In the genomic region with DNA sequence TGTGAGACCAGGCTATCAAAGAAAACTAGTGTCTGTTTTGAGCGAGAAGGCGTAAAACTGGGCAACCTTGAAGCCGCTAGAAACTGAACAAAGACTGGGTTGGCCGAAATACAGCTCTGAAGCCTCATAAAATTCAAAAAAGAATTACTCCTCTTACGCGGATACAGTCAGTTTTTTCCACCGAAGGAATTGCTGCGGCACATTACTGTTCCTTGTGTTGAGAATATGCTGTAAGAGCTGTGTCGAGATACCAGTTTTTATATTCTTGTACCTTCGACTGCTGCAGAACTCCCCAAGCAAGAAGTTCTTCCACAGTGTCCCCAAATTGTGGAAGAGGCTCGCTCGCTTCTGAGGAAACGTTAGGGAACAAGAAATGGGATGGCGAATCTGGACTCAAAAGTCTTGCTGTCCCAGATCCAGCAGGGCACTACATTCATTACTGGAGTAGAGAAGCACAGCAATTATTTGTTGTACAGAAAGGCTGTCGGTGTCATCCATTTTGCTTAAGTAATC, we compare ENCODE assay signal across 2 cellular contexts.
A peak's percentile ranks its signal among the peaks of the same experiment; 100 is the strongest.
TF ChIP-seq lines count a peak whose summit lies in the region.

No MANE protein-coding gene starts in this region.

TF ChIP-seq in K562, 482 proteins besides CTCF, POLR2A, EP300 and RAD21 (continued from another document and continues in another):
- TF ChIP-seq, protein P1, sequence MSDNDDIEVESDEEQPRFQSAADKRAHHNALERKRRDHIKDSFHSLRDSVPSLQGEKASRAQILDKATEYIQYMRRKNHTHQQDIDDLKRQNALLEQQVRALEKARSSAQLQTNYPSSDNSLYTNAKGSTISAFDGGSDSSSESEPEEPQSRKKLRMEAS (CRISPR knock-in tag; IDR thresholded peaks at IDR 0.05), result no peak
- TF ChIP-seq NFATC3 (IDR thresholded peaks at IDR 0.05), result no peak
- TF ChIP-seq WHSC1 (IDR thresholded peaks at IDR 0.05; ENCODE audit: low read length), result no peak
- no peak for TF ChIP-seq PRPF4 (IDR thresholded peaks at IDR 0.05; ENCODE audit: insufficient read depth, low read depth, low read length, poor library complexity, severe bottlenecking)
- TF ChIP-seq, protein P2, sequence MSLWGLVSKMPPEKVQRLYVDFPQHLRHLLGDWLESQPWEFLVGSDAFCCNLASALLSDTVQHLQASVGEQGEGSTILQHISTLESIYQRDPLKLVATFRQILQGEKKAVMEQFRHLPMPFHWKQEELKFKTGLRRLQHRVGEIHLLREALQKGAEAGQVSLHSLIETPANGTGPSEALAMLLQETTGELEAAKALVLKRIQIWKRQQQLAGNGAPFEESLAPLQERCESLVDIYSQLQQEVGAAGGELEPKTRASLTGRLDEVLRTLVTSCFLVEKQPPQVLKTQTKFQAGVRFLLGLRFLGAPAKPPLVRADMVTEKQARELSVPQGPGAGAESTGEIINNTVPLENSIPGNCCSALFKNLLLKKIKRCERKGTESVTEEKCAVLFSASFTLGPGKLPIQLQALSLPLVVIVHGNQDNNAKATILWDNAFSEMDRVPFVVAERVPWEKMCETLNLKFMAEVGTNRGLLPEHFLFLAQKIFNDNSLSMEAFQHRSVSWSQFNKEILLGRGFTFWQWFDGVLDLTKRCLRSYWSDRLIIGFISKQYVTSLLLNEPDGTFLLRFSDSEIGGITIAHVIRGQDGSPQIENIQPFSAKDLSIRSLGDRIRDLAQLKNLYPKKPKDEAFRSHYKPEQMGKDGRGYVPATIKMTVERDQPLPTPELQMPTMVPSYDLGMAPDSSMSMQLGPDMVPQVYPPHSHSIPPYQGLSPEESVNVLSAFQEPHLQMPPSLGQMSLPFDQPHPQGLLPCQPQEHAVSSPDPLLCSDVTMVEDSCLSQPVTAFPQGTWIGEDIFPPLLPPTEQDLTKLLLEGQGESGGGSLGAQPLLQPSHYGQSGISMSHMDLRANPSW (CRISPR knock-in tag; IDR thresholded peaks at IDR 0.05), result no peak
- TF ChIP-seq, protein P3, sequence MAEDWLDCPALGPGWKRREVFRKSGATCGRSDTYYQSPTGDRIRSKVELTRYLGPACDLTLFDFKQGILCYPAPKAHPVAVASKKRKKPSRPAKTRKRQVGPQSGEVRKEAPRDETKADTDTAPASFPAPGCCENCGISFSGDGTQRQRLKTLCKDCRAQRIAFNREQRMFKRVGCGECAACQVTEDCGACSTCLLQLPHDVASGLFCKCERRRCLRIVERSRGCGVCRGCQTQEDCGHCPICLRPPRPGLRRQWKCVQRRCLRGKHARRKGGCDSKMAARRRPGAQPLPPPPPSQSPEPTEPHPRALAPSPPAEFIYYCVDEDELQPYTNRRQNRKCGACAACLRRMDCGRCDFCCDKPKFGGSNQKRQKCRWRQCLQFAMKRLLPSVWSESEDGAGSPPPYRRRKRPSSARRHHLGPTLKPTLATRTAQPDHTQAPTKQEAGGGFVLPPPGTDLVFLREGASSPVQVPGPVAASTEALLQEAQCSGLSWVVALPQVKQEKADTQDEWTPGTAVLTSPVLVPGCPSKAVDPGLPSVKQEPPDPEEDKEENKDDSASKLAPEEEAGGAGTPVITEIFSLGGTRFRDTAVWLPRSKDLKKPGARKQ (CRISPR knock-in tag; IDR thresholded peaks at IDR 0.05), result 0 out of 2 replicates have a peak, but pooled peaks have one; percentile 1
- TF ChIP-seq, protein P4, sequence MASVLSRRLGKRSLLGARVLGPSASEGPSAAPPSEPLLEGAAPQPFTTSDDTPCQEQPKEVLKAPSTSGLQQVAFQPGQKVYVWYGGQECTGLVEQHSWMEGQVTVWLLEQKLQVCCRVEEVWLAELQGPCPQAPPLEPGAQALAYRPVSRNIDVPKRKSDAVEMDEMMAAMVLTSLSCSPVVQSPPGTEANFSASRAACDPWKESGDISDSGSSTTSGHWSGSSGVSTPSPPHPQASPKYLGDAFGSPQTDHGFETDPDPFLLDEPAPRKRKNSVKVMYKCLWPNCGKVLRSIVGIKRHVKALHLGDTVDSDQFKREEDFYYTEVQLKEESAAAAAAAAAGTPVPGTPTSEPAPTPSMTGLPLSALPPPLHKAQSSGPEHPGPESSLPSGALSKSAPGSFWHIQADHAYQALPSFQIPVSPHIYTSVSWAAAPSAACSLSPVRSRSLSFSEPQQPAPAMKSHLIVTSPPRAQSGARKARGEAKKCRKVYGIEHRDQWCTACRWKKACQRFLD (CRISPR knock-in tag; IDR thresholded peaks at IDR 0.05), result 0 out of 2 replicates have a peak, but pooled peaks have one; percentile 6
- no peak for TF ChIP-seq ZNF79 (CRISPR knock-in tag; IDR thresholded peaks at IDR 0.05; ENCODE audit: low read depth)
- TF ChIP-seq TBL1XR1 (IDR thresholded peaks at IDR 0.05; ENCODE audit: low read length in 2 of 2), result no peak
- TF ChIP-seq POLR3G (IDR thresholded peaks at IDR 0.05; ENCODE audit: extremely low read depth, insufficient read length, insufficient replicate concordance), result no peak
- TF ChIP-seq, protein P5, sequence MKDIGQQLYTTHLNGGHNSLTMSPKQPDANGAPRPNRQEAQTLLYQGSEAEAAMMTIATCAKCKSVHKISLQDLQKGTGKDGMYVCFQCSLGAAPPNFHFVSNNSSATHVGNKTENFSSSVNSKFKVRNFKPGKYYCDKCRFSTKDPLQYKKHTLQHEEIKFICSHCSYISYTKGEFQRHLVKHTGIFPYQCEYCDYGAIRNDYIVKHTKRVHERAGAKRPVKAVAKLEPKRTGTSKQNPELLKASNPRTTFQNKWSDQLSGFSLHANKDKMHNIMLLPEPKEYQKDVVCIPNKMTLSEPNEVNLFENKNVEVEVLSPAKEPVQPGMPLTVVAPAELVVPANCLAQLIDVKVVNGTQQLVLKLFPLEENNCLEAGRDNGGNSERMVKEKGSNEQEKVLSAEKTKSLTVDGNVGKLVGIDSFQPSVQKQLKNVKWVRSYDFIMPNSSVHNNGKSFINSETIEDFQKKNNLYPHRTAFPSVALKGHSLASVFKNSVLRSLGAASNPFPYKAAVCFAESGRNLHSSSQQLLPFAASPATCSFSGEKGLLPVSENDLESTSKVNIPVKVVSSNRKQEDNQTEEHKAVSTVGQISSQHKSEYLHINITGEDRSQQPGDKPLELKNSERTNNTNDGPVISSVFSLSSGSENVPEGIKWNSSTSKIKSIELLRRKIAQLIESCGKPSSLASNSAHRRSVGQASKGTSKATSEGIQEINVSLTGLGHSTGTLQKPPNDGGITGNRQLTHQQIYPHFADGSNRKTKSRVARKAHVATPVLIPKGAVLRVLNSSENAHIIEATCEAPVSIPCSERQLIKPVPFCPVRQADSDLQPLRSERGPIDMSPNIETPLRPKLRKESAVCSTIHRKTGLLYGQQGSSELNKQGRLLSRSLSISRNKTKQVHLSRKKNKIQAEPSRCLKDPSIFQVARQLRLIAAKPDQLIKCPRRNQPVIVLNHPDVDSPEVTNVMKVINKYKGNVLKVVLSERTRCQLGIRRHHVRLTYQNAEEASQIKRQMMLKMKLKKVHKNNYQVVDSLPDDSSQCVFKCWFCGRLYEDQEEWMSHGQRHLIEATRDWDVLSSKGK (CRISPR knock-in tag; IDR thresholded peaks at IDR 0.05), result no peak
- TF ChIP-seq, protein P6, sequence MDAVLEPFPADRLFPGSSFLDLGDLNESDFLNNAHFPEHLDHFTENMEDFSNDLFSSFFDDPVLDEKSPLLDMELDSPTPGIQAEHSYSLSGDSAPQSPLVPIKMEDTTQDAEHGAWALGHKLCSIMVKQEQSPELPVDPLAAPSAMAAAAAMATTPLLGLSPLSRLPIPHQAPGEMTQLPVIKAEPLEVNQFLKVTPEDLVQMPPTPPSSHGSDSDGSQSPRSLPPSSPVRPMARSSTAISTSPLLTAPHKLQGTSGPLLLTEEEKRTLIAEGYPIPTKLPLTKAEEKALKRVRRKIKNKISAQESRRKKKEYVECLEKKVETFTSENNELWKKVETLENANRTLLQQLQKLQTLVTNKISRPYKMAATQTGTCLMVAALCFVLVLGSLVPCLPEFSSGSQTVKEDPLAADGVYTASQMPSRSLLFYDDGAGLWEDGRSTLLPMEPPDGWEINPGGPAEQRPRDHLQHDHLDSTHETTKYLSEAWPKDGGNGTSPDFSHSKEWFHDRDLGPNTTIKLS (IDR thresholded peaks at IDR 0.05; ENCODE audit: borderline replicate concordance, low read depth), result 0 out of 2 replicates have a peak, but pooled peaks have one; percentile 18
- no peak for TF ChIP-seq CBFA2T3 (IDR thresholded peaks at IDR 0.05)

TF ChIP-seq in HepG2, 621 proteins besides CTCF, POLR2A, EP300 and RAD21 (continued from another document and continues in another):
- TF ChIP-seq, protein P7, sequence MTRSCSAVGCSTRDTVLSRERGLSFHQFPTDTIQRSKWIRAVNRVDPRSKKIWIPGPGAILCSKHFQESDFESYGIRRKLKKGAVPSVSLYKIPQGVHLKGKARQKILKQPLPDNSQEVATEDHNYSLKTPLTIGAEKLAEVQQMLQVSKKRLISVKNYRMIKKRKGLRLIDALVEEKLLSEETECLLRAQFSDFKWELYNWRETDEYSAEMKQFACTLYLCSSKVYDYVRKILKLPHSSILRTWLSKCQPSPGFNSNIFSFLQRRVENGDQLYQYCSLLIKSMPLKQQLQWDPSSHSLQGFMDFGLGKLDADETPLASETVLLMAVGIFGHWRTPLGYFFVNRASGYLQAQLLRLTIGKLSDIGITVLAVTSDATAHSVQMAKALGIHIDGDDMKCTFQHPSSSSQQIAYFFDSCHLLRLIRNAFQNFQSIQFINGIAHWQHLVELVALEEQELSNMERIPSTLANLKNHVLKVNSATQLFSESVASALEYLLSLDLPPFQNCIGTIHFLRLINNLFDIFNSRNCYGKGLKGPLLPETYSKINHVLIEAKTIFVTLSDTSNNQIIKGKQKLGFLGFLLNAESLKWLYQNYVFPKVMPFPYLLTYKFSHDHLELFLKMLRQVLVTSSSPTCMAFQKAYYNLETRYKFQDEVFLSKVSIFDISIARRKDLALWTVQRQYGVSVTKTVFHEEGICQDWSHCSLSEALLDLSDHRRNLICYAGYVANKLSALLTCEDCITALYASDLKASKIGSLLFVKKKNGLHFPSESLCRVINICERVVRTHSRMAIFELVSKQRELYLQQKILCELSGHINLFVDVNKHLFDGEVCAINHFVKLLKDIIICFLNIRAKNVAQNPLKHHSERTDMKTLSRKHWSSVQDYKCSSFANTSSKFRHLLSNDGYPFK (CRISPR knock-in tag; IDR thresholded peaks at IDR 0.05; ENCODE audit: borderline replicate concordance), result 0 out of 2 replicates have a peak, but pooled peaks have one; percentile 6
- TF ChIP-seq GFI1 (CRISPR knock-in tag; IDR thresholded peaks at IDR 0.05; ENCODE audit: borderline replicate concordance) (0 out of 2 replicates have a peak, but pooled peaks have one; percentile 33), ZBTB20 (CRISPR knock-in tag; IDR thresholded peaks at IDR 0.05; ENCODE audit: borderline replicate concordance, low read depth) (no peak), KDM5A (IDR thresholded peaks at IDR 0.05; ENCODE audit: borderline replicate concordance, low read length) (no peak; the same call in 1 of the 2 replicates), RBFOX2 (IDR thresholded peaks at IDR 0.05; ENCODE audit: low read depth, low read length) (peak; percentile 13; the same call in 1 of the 2 replicates), MED8 (CRISPR knock-in tag; IDR thresholded peaks at IDR 0.05; ENCODE audit: insufficient replicate concordance) (no peak), NFYB (CRISPR knock-in tag; IDR thresholded peaks at IDR 0.05) (peak; percentile 6; the same call in 1 of the 2 replicates), CREM (IDR thresholded peaks at IDR 0.05) (peak; percentile 5; the same call in 1 of the 2 replicates), CREM (CRISPR knock-in tag; IDR thresholded peaks at IDR 0.05) (no peak), KLF11 (CRISPR knock-in tag; IDR thresholded peaks at IDR 0.05) (no peak), TSC22D2 (CRISPR knock-in tag; IDR thresholded peaks at IDR 0.05; ENCODE audit: borderline replicate concordance) (no peak), DPF2 (CRISPR knock-in tag; IDR thresholded peaks at IDR 0.05; ENCODE audit: borderline replicate concordance, low read depth) (no peak), ZNF136 (CRISPR knock-in tag; IDR thresholded peaks at IDR 0.05; ENCODE audit: low read depth) (peak; percentile 46; the same call in 1 of the 2 replicates), ZSCAN31 (CRISPR knock-in tag; IDR thresholded peaks at IDR 0.05; ENCODE audit: low read depth) (0 out of 2 replicates have a peak, but pooled peaks have one; percentile 11), STAT5B (CRISPR knock-in tag; IDR thresholded peaks at IDR 0.05) (no peak)
- TF ChIP-seq, protein P8, sequence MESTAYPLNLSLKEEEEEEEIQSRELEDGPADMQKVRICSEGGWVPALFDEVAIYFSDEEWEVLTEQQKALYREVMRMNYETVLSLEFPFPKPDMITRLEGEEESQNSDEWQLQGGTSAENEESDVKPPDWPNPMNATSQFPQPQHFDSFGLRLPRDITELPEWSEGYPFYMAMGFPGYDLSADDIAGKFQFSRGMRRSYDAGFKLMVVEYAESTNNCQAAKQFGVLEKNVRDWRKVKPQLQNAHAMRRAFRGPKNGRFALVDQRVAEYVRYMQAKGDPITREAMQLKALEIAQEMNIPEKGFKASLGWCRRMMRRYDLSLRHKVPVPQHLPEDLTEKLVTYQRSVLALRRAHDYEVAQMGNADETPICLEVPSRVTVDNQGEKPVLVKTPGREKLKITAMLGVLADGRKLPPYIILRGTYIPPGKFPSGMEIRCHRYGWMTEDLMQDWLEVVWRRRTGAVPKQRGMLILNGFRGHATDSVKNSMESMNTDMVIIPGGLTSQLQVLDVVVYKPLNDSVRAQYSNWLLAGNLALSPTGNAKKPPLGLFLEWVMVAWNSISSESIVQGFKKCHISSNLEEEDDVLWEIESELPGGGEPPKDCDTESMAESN (CRISPR knock-in tag; conservative IDR thresholded peaks at IDR 0.05), result no peak
- TF ChIP-seq, protein P9, sequence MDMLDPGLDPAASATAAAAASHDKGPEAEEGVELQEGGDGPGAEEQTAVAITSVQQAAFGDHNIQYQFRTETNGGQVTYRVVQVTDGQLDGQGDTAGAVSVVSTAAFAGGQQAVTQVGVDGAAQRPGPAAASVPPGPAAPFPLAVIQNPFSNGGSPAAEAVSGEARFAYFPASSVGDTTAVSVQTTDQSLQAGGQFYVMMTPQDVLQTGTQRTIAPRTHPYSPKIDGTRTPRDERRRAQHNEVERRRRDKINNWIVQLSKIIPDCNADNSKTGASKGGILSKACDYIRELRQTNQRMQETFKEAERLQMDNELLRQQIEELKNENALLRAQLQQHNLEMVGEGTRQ (IDR thresholded peaks at IDR 0.05; ENCODE audit: low read depth, low read length), result no peak
- TF ChIP-seq, protein P9 (CRISPR knock-in tag; IDR thresholded peaks at IDR 0.05; ENCODE audit: borderline replicate concordance), result peak; percentile 32; the same call in 1 of the 2 replicates
